In genomic region chr21:44974676-44975075, GRCh38 we compare ENCODE assay signal across 34 cellular contexts.
"Had no signal": no experiment of that assay in that cellular context is flagged by ENCODE, and none has a peak within 500 bp of the region (broad histone marks: within the 10 kb centered on the region; RNA-seq: fewer than 3 reads in every experiment).

No MANE protein-coding gene starts in this region.

- H3K36me3 ChIP-seq: adrenal gland, breast epithelium had no signal

- H3K27ac Mint-ChIP-seq: activated B cell treated with CpG ODN at 0.5 μM for 24 hours; activated CD4-positive, alpha-beta memory T cell treated with anti-CD3 and anti-CD28 coated beads for 36 hours; activated CD4-positive, alpha-beta T cell treated with anti-CD3 and anti-CD28 coated beads, Interleukin-2, amount 10 ng/mL, durations not matched to agents 24 days and 14 days; activated CD8-positive, alpha-beta T cell treated with anti-CD3 and anti-CD28 coated beads for 36 hours; activated naive CD4-positive, alpha-beta T cell treated with anti-CD3 and anti-CD28 coated beads for 36 hours; activated naive CD8-positive, alpha-beta T cell treated with anti-CD3 and anti-CD28 coated beads for 36 hours; activated T-cell treated with anti-CD3 and anti-CD28 coated beads, Interleukin-2, amount 50 U/mL, for 72 hours; activated T-helper 1 cell treated with anti-CD3 and anti-CD28 coated beads, Interleukin-12 subunit alpha, Interleukin-12 subunit beta, Interleukin-2, Interleukin-4 antibody, amounts not matched to agents 30 ng/mL and 10 ng/mL and 1 ng/mL, durations not matched to agents 14 hours and 24 hours and 36 hours; T-helper 1 cell treated with Interleukin-12 subunit alpha and Interleukin-12 subunit beta and Interleukin-4 antibody, amounts not matched to agents 30 μg/mL and 1 μg/mL, for 36 hours had no signal

- H3K4me1 Mint-ChIP-seq: activated T-helper 17 cell treated with anti-CD3 and anti-CD28 coated beads, Interleukin-2, amount 50 U/mL, for 72 hours had no signal

- H3K9me3 ChIP-seq: adrenal gland, body of pancreas, breast epithelium had no signal

- H3K27me3 ChIP-seq: adrenal gland, body of pancreas, brain microvascular endothelial cell, breast epithelium had no signal

- H3K27me3 Mint-ChIP-seq: activated B cell treated with CpG ODN at 0.5 μM for 24 hours; activated CD4-positive, alpha-beta memory T cell treated with anti-CD3 and anti-CD28 coated beads for 36 hours; activated CD4-positive, alpha-beta T cell treated with anti-CD3 and anti-CD28 coated beads, Interleukin-2, amount 10 ng/mL, durations not matched to agents 24 days and 14 days; activated CD8-positive, alpha-beta T cell treated with anti-CD3 and anti-CD28 coated beads for 36 hours; activated naive CD8-positive, alpha-beta T cell treated with anti-CD3 and anti-CD28 coated beads for 36 hours; activated T-helper 17 cell treated with anti-CD3 and anti-CD28 coated beads, Interleukin-2, amount 50 U/mL, for 72 hours; central memory CD8-positive, alpha-beta T cell had no signal

- H3K4me3 ChIP-seq: adrenal gland, body of pancreas, breast epithelium had no signal

- H3K4me1 ChIP-seq: body of pancreas, breast epithelium had no signal

- H3K4me3 Mint-ChIP-seq: activated B cell treated with CpG ODN at 0.5 μM for 24 hours; activated CD4-positive, alpha-beta memory T cell treated with anti-CD3 and anti-CD28 coated beads for 36 hours; activated CD4-positive, alpha-beta T cell treated with anti-CD3 and anti-CD28 coated beads, Interleukin-2, amount 10 ng/mL, durations not matched to agents 24 days and 14 days; activated CD8-positive, alpha-beta T cell treated with anti-CD3 and anti-CD28 coated beads for 36 hours; activated naive CD4-positive, alpha-beta T cell treated with anti-CD3 and anti-CD28 coated beads for 36 hours; activated naive CD8-positive, alpha-beta T cell treated with anti-CD3 and anti-CD28 coated beads for 36 hours; activated T-cell treated with anti-CD3 and anti-CD28 coated beads, Interleukin-2, amount 50 U/mL, for 4 hours; activated T-cell treated with anti-CD3 and anti-CD28 coated beads, Interleukin-2, amount 50 U/mL, for 72 hours; activated T-helper 1 cell treated with anti-CD3 and anti-CD28 coated beads, Interleukin-12 subunit alpha, Interleukin-12 subunit beta, Interleukin-2, Interleukin-4 antibody, amounts not matched to agents 30 ng/mL and 10 ng/mL and 1 ng/mL, durations not matched to agents 14 hours and 24 hours and 36 hours; activated T-helper 17 cell treated with anti-CD3 and anti-CD28 coated beads, Interleukin-2, amount 50 U/mL, for 72 hours; central memory CD8-positive, alpha-beta T cell; T-helper 1 cell treated with Interleukin-12 subunit alpha and Interleukin-12 subunit beta and Interleukin-4 antibody, amounts not matched to agents 30 μg/mL and 1 μg/mL, for 36 hours had no signal

- DNase-seq: activated B cell treated with CpG ODN at 0.5 μM for 24 hours; activated CD4-positive, alpha-beta memory T cell treated with anti-CD3 and anti-CD28 coated beads for 36 hours; activated CD4-positive, alpha-beta T cell treated with anti-CD3 and anti-CD28 coated beads for 4 hours; activated CD4-positive, alpha-beta T cell treated with anti-CD3 and anti-CD28 coated beads, Interleukin-2, amount 10 ng/mL, durations not matched to agents 24 days and 14 days; activated CD4-positive, alpha-beta T cell treated with anti-CD3 and anti-CD28 coated beads, Interleukin-2, amount 50 U/mL, for 1 hour; activated CD4-positive, alpha-beta T cell treated with anti-CD3 and anti-CD28 coated beads, Interleukin-2, amount 50 U/mL, for 4 hours; activated CD4-positive, CD25-positive, alpha-beta regulatory T cell treated with anti-CD3 and anti-CD28 coated beads, Interleukin-2, amount 50 U/mL, for 72 hours; activated CD8-positive, alpha-beta memory T cell treated with anti-CD3 and anti-CD28 coated beads, Interleukin-2, amount 50 U/mL, for 4 hours; activated CD8-positive, alpha-beta T cell treated with anti-CD3 and anti-CD28 coated beads for 36 hours; activated effector memory CD4-positive, alpha-beta T cell treated with anti-CD3 and anti-CD28 coated beads, Interleukin-2, amount 50 U/mL, for 16 hours; activated gamma-delta T cell treated with Interleukin-2 at 50 U/mL for 16 hours; activated naive CD4-positive, alpha-beta T cell; activated naive CD4-positive, alpha-beta T cell treated with anti-CD3 and anti-CD28 coated beads for 36 hours; activated naive CD4-positive, alpha-beta T cell treated with anti-CD3 and anti-CD28 coated beads, Interleukin-2, amount 50 U/mL, for 16 hours; activated naive CD8-positive, alpha-beta T cell treated with anti-CD3 and anti-CD28 coated beads for 36 hours; activated T-cell treated with anti-CD3 and anti-CD28 coated beads for 4 hours; activated T-cell treated with anti-CD3 and anti-CD28 coated beads, Interleukin-2, amount 50 U/mL, for 1 hour; activated T-cell treated with anti-CD3 and anti-CD28 coated beads, Interleukin-2, amount 50 U/mL, for 4 hours; activated T-cell treated with anti-CD3 and anti-CD28 coated beads, Interleukin-2, amount 50 U/mL, for 72 hours; adrenal gland; amniotic stem cell; aorta; body of pancreas; brain microvascular endothelial cell; cerebellar nuclear complex; T-helper 1 cell; T1000 had no signal

- ATAC-seq: activated CD8-positive, alpha-beta T cell treated with anti-CD3 and anti-CD28 coated beads for 36 hours; activated naive CD4-positive, alpha-beta T cell treated with anti-CD3 and anti-CD28 coated beads, Interleukin-2, amount 50 U/mL, for 72 hours; activated T-cell treated with anti-CD3 and anti-CD28 coated beads, Interleukin-2, amount 50 U/mL, for 4 hours; activated T-cell treated with anti-CD3 and anti-CD28 coated beads, Interleukin-2, amount 50 U/mL, for 72 hours; activated T-helper 17 cell treated with anti-CD3 and anti-CD28 coated beads, Interleukin-2, amount 50 U/mL, for 72 hours; body of pancreas had no signal

- H3K27ac ChIP-seq: adrenal gland, body of pancreas, brain microvascular endothelial cell, breast epithelium, VCaP had no signal
